In the genomic region with DNA sequence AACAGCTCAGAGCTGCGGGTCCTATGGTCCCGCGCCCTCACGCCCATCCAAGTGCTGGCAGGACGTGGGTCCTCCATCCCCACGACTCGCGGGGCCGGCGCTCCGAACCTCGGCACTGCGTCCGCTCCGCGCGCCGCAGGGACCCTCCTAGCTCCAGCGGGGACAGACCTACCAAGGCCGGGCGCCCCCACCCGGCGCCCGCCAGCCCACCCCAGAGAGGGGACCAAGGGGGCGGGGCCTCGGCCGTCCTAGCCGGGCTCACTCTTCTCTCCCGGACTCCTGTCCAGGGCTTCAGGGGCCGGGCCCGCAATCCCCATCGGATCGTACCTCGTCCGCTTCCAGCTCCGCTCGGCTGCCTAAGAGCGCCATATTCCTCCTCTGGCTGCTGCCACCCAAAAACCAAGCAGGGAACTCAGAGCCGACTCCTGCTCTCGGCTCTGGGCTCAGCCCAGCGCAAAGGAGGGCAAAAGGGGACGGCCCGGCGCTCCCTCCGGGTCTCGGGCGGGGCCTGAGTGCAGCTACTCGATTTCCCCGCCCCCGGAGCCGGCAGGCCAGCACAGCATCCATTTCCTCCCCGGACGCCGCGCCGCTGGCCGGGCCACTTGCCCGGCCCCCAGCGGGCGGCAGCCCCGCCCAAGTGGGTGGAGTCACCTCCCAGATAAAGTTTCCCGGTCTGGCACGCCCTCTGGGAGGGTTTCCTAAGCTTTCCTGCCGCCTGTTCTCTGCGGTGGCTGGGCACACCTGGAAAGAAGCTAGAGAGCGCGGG, we compare ENCODE assay signal across 8 cellular contexts. TPM values are rescaled to one million over a fixed set of nuclear protein-coding genes. Genes with fewer than 3 reads are reported as not detected.
DNase-seq lines count a peak whose midpoint lies in the region; ATAC-seq, FAIRE-seq and TF ChIP-seq lines count a peak whose summit lies in the region.

A gene (minus strand): TSS at position 460 of the 766 bp plus-strand sequence. CDS start 91 bp downstream, at position 369.

- H3K27ac ChIP-seq in SK-N-SH (ENCODE audit: low read depth in 2 of 2, low read length in 1 of 2) (peak within 1 kb of the TSS; percentile 66 to 80; a peak in 3 of 4 replicates), osteoblast (ENCODE audit: low read depth, low read length) (peak within 1 kb of the TSS; percentile 66), thymus (ENCODE audit: low read depth) (peak within 1 kb of the TSS; percentile 86)

- peak within 1 kb of the TSS; percentile 83 for H3K9ac ChIP-seq in SK-N-SH

- H2AFZ ChIP-seq in SK-N-SH (ENCODE audit: low read depth) (peak within 1 kb of the TSS; percentile 99), osteoblast (ENCODE audit: low read length) (peak within 1 kb of the TSS; percentile 98)

- no peaks in the 10 kb centered on the region for H3K9me2 ChIP-seq in SK-N-SH

- intact Hi-C loops in head of caudate nucleus (cut with DNase I) = loop anchor here (10.0 kb wide), 1 partner anchor 118 kb away; a partner anchor contains a TSS

- in situ Hi-C loops in HAP-1 (cut with MboI; ENCODE audit: low sequenced_read_pairs) = loop anchor here (25.0 kb wide), 1 partner anchor 305 kb away; no protein-coding TSS in a partner anchor

- peaks cover 22 to 32% of the 10 kb centered on the region in 2 donors for H3K36me3 Mint-ChIP-seq in activated naive CD4-positive, alpha-beta T cell treated with anti-CD3 and anti-CD28 coated beads, Interleukin-2, amount 50 U/mL, for 72 hours

- peak; percentile 91 to 96 for DNase-seq in HAP-1 (ENCODE audit: low spot score in 2 of 2)
- peak; percentile 93 for DNase-seq in M059J (ENCODE audit: low read depth)
- peak; percentile 96 for DNase-seq in SK-N-SH
- DNase-seq in activated naive CD4-positive, alpha-beta T cell treated with anti-CD3 and anti-CD28 coated beads, Interleukin-2, amount 50 U/mL, for 72 hours (ENCODE audit: low spot score in 2 of 2) = peak; percentile 81 to 92
- peak; percentile 46 to 93 (median 84) for DNase-seq in head of caudate nucleus
- peak; percentile 97 for DNase-seq in osteoblast (ENCODE audit: insufficient read length, low spot score, missing footprints)

- H4K20me1 ChIP-seq in SK-N-SH (ENCODE audit: insufficient read depth) (no peaks in the 10 kb centered on the region), osteoblast (ENCODE audit: insufficient read depth, low read length) (no peaks in the 10 kb centered on the region)

- TF ChIP-seq RAD21 in SK-N-SH (IDR thresholded peaks at IDR 0.05; ENCODE audit: low read length) = 0 out of 2 replicates have a peak, but pooled peaks have one; percentile 11

- H3F3A ChIP-seq in SK-N-SH (replicated peaks; ENCODE audit: insufficient read depth) = peaks cover 4% of the 10 kb centered on the region

- H3K9me3 Mint-ChIP-seq in activated naive CD4-positive, alpha-beta T cell treated with anti-CD3 and anti-CD28 coated beads, Interleukin-2, amount 50 U/mL, for 72 hours = no peaks in the 10 kb centered on the region

- H3K4me1 ChIP-seq in HAP-1 (peaks cover 3% of the 10 kb centered on the region), SK-N-SH (ENCODE audit: control insufficient read depth in 1 of 2, insufficient read depth in 2 of 2, low read depth in 1 of 2, low read length in 1 of 2) (peaks cover 0 to 8% of the 10 kb centered on the region in 2 experiments; a peak in 2 of 4 replicates), osteoblast (ENCODE audit: insufficient read depth, low read length) (peaks cover 13% of the 10 kb centered on the region), thymus (ENCODE audit: control insufficient read depth, insufficient read depth, low read length) (peaks cover 7% of the 10 kb centered on the region)

- TF ChIP-seq CTCF in SK-N-SH (IDR thresholded peaks at IDR 0.05) (peak; percentile 21; the same call in 1 of the 2 replicates), osteoblast (IDR thresholded peaks at IDR 0.05; ENCODE audit: extremely low read depth, low read depth, low read length) (no peak)

- 2% methylated on average over 13 of the region's 67 CpGs for WGBS in SK-N-SH (ENCODE audit: low lambda C conversion rate)
- under 1% methylated on average over 67 of the region's 67 CpGs for WGBS in thymus

- POLR2A ChIA-PET in SK-N-SH (lab: Yijun Ruan, JAX) = interaction anchor here (1.1 to 1.4 kb wide), 2 partner anchors 27 to 115 kb away, joined by 3 to 4 read pairs; no protein-coding TSS in a partner anchor

- H3K4me3 ChIP-seq in HAP-1 = peak within 1 kb of the TSS; percentile 69
- H3K4me3 ChIP-seq in SK-N-SH (ENCODE audit: low read depth in 2 of 2, low read length in 1 of 2) = peak within 1 kb of the TSS; percentile 84 to 89
- peak within 1 kb of the TSS; percentile 93 for H3K4me3 ChIP-seq in osteoblast (ENCODE audit: insufficient read depth, low read length)
- H3K4me3 ChIP-seq in thymus (ENCODE audit: low read length) = peak within 1 kb of the TSS; percentile 79

- H3K79me2 ChIP-seq in SK-N-SH (ENCODE audit: insufficient read depth) (no peaks in the 10 kb centered on the region), osteoblast (ENCODE audit: insufficient read depth, low read length) (peaks cover 16% of the 10 kb centered on the region)

- H3K4me2 ChIP-seq in SK-N-SH (peak within 1 kb of the TSS; percentile 95), osteoblast (ENCODE audit: insufficient read depth, low read length) (peak within 1 kb of the TSS; percentile 88)

- H3K27me3 ChIP-seq in HAP-1 (ENCODE audit: low read depth) = no peaks in the 10 kb centered on the region
- H3K27me3 ChIP-seq in SK-N-SH (ENCODE audit: insufficient read depth) = no peaks in the 10 kb centered on the region
- H3K27me3 ChIP-seq in osteoblast (ENCODE audit: insufficient read depth, low read length) = no peaks in the 10 kb centered on the region
- no peaks in the 10 kb centered on the region for H3K27me3 ChIP-seq in thymus (ENCODE audit: control insufficient read depth, insufficient read depth)

- CTCF ChIA-PET in SK-N-SH (lab: Yijun Ruan, JAX) = interaction anchor here (0.7 to 1.2 kb wide), 4 partner anchors 59 to 299 kb away, joined by 3 to 6 read pairs (median 3); no protein-coding TSS in a partner anchor

- no peaks in the 10 kb centered on the region for H3K9me3 ChIP-seq in HAP-1
- no peaks in the 10 kb centered on the region for H3K9me3 ChIP-seq in SK-N-SH
- no peaks in the 10 kb centered on the region for H3K9me3 ChIP-seq in osteoblast (ENCODE audit: low read depth, low read length)
- H3K9me3 ChIP-seq in thymus (ENCODE audit: control insufficient read depth) = no peaks in the 10 kb centered on the region

- H3K36me3 ChIP-seq in HAP-1 (replicated peaks) (no peaks in the 10 kb centered on the region), SK-N-SH (replicated peaks in 1 of 2; ENCODE audit: control insufficient read depth in 1 of 2, insufficient read depth in 2 of 2, low read length in 1 of 2) (no peaks in the 10 kb centered on the region), osteoblast (ENCODE audit: insufficient read depth, low read length) (no peaks in the 10 kb centered on the region), thymus (ENCODE audit: control insufficient read depth, insufficient read depth) (no peaks in the 10 kb centered on the region)

- peak within 1 kb of the TSS; percentile 93 to 99 for H3K27ac Mint-ChIP-seq in activated naive CD4-positive, alpha-beta T cell treated with anti-CD3 and anti-CD28 coated beads, Interleukin-2, amount 50 U/mL, for 72 hours

- TF ChIP-seq EP300 in SK-N-SH (IDR thresholded peaks at IDR 0.05; ENCODE audit: borderline replicate concordance in 1 of 2, low read depth in 1 of 2, low read length in 1 of 2) = no peak

- FAIRE-seq in G401.6 (lab: Jason Lieb, UNC) = peak; percentile 76

- peak; percentile 91 for ATAC-seq in activated naive CD4-positive, alpha-beta T cell treated with anti-CD3 and anti-CD28 coated beads, Interleukin-2, amount 50 U/mL, for 72 hours

TF ChIP-seq in SK-N-SH, 30 proteins besides CTCF, POLR2A, EP300 and RAD21 (continues in another document):
- TF ChIP-seq, protein P1, sequence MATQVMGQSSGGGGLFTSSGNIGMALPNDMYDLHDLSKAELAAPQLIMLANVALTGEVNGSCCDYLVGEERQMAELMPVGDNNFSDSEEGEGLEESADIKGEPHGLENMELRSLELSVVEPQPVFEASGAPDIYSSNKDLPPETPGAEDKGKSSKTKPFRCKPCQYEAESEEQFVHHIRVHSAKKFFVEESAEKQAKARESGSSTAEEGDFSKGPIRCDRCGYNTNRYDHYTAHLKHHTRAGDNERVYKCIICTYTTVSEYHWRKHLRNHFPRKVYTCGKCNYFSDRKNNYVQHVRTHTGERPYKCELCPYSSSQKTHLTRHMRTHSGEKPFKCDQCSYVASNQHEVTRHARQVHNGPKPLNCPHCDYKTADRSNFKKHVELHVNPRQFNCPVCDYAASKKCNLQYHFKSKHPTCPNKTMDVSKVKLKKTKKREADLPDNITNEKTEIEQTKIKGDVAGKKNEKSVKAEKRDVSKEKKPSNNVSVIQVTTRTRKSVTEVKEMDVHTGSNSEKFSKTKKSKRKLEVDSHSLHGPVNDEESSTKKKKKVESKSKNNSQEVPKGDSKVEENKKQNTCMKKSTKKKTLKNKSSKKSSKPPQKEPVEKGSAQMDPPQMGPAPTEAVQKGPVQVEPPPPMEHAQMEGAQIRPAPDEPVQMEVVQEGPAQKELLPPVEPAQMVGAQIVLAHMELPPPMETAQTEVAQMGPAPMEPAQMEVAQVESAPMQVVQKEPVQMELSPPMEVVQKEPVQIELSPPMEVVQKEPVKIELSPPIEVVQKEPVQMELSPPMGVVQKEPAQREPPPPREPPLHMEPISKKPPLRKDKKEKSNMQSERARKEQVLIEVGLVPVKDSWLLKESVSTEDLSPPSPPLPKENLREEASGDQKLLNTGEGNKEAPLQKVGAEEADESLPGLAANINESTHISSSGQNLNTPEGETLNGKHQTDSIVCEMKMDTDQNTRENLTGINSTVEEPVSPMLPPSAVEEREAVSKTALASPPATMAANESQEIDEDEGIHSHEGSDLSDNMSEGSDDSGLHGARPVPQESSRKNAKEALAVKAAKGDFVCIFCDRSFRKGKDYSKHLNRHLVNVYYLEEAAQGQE (IDR thresholded peaks at IDR 0.05; ENCODE audit: low read depth, low read length) = no peak
- TF ChIP-seq FOXJ3 (CRISPR knock-in tag; IDR thresholded peaks at IDR 0.05) (no peak), MXI1 (IDR thresholded peaks at IDR 0.05; ENCODE audit: low read depth, low read length) (peak; percentile 35; the same call in 1 of the 2 replicates), TAF1 (IDR thresholded peaks at IDR 0.05; ENCODE audit: borderline replicate concordance, low read depth, low read length) (peak; percentile 45; the same call in 1 of the 2 replicates), YY1 (IDR thresholded peaks at IDR 0.05; ENCODE audit: low read depth) (0 out of 2 replicates have a peak, but pooled peaks have one; percentile 32), EZH2phosphoT487 (IDR thresholded peaks at IDR 0.05; ENCODE audit: borderline replicate concordance, low read depth) (no peak), ELF1 (IDR thresholded peaks at IDR 0.05) (no peak), NRF1 (IDR thresholded peaks at IDR 0.05; ENCODE audit: low read depth, low read length) (peak; percentile 35; the same call in 1 of the 2 replicates)

RNA-seq across cellular contexts. Expression of the gene that starts here (rescaled TPM):
- total RNA-seq in M059J (2014; rRNA removed; shearing (Covaris generic)) = 5.8 and 7.5 TPM in 2 replicates
- 0.54 and 0.78 TPM in 2 replicates for polyA plus RNA-seq in SK-N-SH (2012; rRNA removed)
- 0.47 and 0.51 TPM in 2 replicates for polyA plus RNA-seq in SK-N-SH (2012; cell fraction: cytosol; rRNA removed)
- polyA plus RNA-seq in SK-N-SH (2012; cell fraction: nucleus; rRNA removed) = 1.3 and 2.6 TPM in 2 replicates
- 10 to 100 TPM; 32.4 to 34.2 TPM for total RNA-seq in activated naive CD4-positive, alpha-beta T cell treated with anti-CD3 and anti-CD28 coated beads, Interleukin-2, amount 50 U/mL, for 72 hours
- total RNA-seq in osteoblast = 14.1 and 18.5 TPM in 2 replicates
- 9.4 TPM for polyA plus RNA-seq in thymus

Comparison
In these comparisons a context has a peak if more than half of its experiments do, and no peak if none do; other contexts are left out.
1. Peak in every context shown above with its lines: DNase-seq, ATAC-seq, H3K4me3 ChIP-seq and H3K27ac ChIP-seq.